Comparison of ENCODE assay signal across 35 cellular contexts in genomic region chr10:131337656-131338055, GRCh38. TPM values are rescaled to one million over a fixed set of nuclear protein-coding genes. Genes with fewer than 3 reads are reported as not detected.
"Had no signal": no experiment of that assay in that cellular context is flagged by ENCODE, and none has a peak within 500 bp of the region (broad histone marks: within the 10 kb centered on the region; RNA-seq: fewer than 3 reads in every experiment).

No MANE protein-coding gene starts in this region.

- DNase-seq: activated effector memory CD4-positive, alpha-beta T cell treated with anti-CD3 and anti-CD28 coated beads, Interleukin-2, amount 50 U/mL, for 16 hours; activated effector memory CD4-positive, alpha-beta T cell treated with Interleukin-2 at 50 U/mL for 16 hours; activated gamma-delta T cell; activated gamma-delta T cell treated with Interleukin-2 at 50 U/mL for 16 hours; activated naive CD4-positive, alpha-beta T cell; activated naive CD4-positive, alpha-beta T cell treated with anti-CD3 and anti-CD28 coated beads for 36 hours; activated naive CD4-positive, alpha-beta T cell treated with anti-CD3 and anti-CD28 coated beads, Interleukin-2, amount 10 ng/mL, durations not matched to agents 7 days and 5 days; activated naive CD4-positive, alpha-beta T cell treated with anti-CD3 and anti-CD28 coated beads, Interleukin-2, amount 50 U/mL, for 16 hours; activated naive CD4-positive, alpha-beta T cell treated with Interleukin-2 at 50 U/mL for 16 hours; activated naive CD8-positive, alpha-beta T cell treated with anti-CD3 and anti-CD28 coated beads for 36 hours; activated naive CD8-positive, alpha-beta T cell treated with anti-CD3 and anti-CD28 coated beads, Interleukin-2, amount 10 ng/mL, durations not matched to agents 7 days and 5 days; activated naive CD8-positive, alpha-beta T cell treated with anti-CD3 and anti-CD28 coated beads, Interleukin-2, amount 50 U/mL, for 24 hours; activated T-cell treated with anti-CD3 and anti-CD28 coated beads, Interleukin-2, amount 50 U/mL, for 1 hour; activated T-cell treated with anti-CD3 and anti-CD28 coated beads, Interleukin-2, amount 50 U/mL, for 24 hours; activated T-cell treated with anti-CD3 and anti-CD28 coated beads, Interleukin-2, amount 50 U/mL, for 4 hours; activated T-cell treated with anti-CD3 and anti-CD28 coated beads, Interleukin-2, amount 50 U/mL, for 48 hours; activated T-cell treated with anti-CD3 and anti-CD28 coated beads, Interleukin-2, amount 50 U/mL, for 72 hours; adrenal gland; amniotic stem cell; amygdala; anterior cingulate cortex; aorta; body of pancreas; brain microvascular endothelial cell; caudate nucleus; central memory CD4-positive, alpha-beta T cell; cerebellar nuclear complex had no signal

- H3K4me3 ChIP-seq: adrenal gland, ascending aorta, body of pancreas, breast epithelium, cardiac muscle cell had no signal

- H3K27ac ChIP-seq: adrenal gland, ascending aorta, body of pancreas, brain microvascular endothelial cell, breast epithelium, cardiac muscle cell had no signal

- ATAC-seq: activated naive CD4-positive, alpha-beta T cell treated with anti-CD3 and anti-CD28 coated beads, Interleukin-2, amount 50 U/mL, for 72 hours; activated naive CD8-positive, alpha-beta T cell treated with anti-CD3 and anti-CD28 coated beads, Interleukin-2, amount 50 U/mL, for 24 hours; activated T-cell treated with anti-CD3 and anti-CD28 coated beads, Interleukin-2, amount 50 U/mL, for 4 hours; activated T-cell treated with anti-CD3 and anti-CD28 coated beads, Interleukin-2, amount 50 U/mL, for 72 hours; activated T-helper 17 cell treated with anti-CD3 and anti-CD28 coated beads, Interleukin-2, amount 50 U/mL, for 72 hours; body of pancreas had no signal

- H3K27me3 ChIP-seq: ascending aorta, brain microvascular endothelial cell, cardiac muscle cell had no signal

- H3K9me3 ChIP-seq: adrenal gland, ascending aorta, body of pancreas had no signal

- H3K4me1 ChIP-seq: adrenal gland, ascending aorta, body of pancreas, breast epithelium had no signal

- H3K36me3 ChIP-seq: adrenal gland, ascending aorta, brain microvascular endothelial cell, breast epithelium, cardiac muscle cell had no signal

RNA-seq across cellular contexts. Expression of gene TCERG1L, which starts 26.1 kb away (rescaled TPM):
- total RNA-seq: aorta, ascending aorta, bronchial epithelial cell, cardiac septum, chondrocyte had no signal
